ENCODE assay signal across 20 cellular contexts in genomic region chr14:71728386-71728785, GRCh38.
"Had no signal": no experiment of that assay in that cellular context is flagged by ENCODE, and none has a peak within 500 bp of the region (broad histone marks: within the 10 kb centered on the region; RNA-seq: fewer than 3 reads in every experiment).

No MANE protein-coding gene starts in this region.

- DNase-seq: activated CD4-positive, alpha-beta T cell treated with anti-CD3 and anti-CD28 coated beads, Interleukin-2, amount 50 U/mL, for 4 hours; activated naive CD4-positive, alpha-beta T cell treated with Interleukin-2 at 50 U/mL for 16 hours; activated naive CD8-positive, alpha-beta T cell treated with anti-CD3 and anti-CD28 coated beads, Interleukin-2, amount 10 ng/mL, durations not matched to agents 7 days and 5 days; amygdala; body of pancreas; central memory CD4-positive, alpha-beta T cell; erythroblast; gastrocnemius medialis; head of caudate nucleus; left lung; midbrain; stimulated activated CD4-positive, alpha-beta T cell treated with anti-CD3 and anti-CD28 coated beads, Interleukin-15, amount 100 ng/mL, for 24 hours; stimulated activated CD4-positive, alpha-beta T cell treated with anti-CD3 and anti-CD28 coated beads, Interleukin-2, amount 100 ng/mL, for 48 hours; stimulated activated naive CD8-positive, alpha-beta T cell treated with anti-CD3 and anti-CD28 coated beads, Interleukin-15, amount 100 ng/mL, for 72 hours; trophoblast cell had no signal

- H3K9me3 Mint-ChIP-seq: activated naive CD8-positive, alpha-beta T cell treated with anti-CD3 and anti-CD28 coated beads, Interleukin-2, amount 10 ng/mL, durations not matched to agents 7 days and 5 days; activated T-helper 2 cell treated with anti-CD3 and anti-CD28 coated beads, Interferon-gamma antibody, Interleukin-2, Interleukin-4, amounts not matched to agents 10 μg/mL and 5 μg/mL and 100 μg/mL, durations not matched to agents 14 hours and 24 hours and 36 hours; neural crest cell; stimulated activated naive CD8-positive, alpha-beta T cell treated with anti-CD3 and anti-CD28 coated beads, Interleukin-15, amount 100 ng/mL, for 72 hours; T-helper 2 cell treated with Interferon-gamma antibody and Interleukin-4, amounts not matched to agents 5 μg/mL and 100 μg/mL, for 36 hours had no signal

- H3K27ac Mint-ChIP-seq: activated naive CD8-positive, alpha-beta T cell treated with anti-CD3 and anti-CD28 coated beads, Interleukin-2, amount 10 ng/mL, durations not matched to agents 7 days and 5 days; activated T-helper 2 cell treated with anti-CD3 and anti-CD28 coated beads, Interferon-gamma antibody, Interleukin-2, Interleukin-4, amounts not matched to agents 10 μg/mL and 5 μg/mL and 100 μg/mL, durations not matched to agents 14 hours and 24 hours and 36 hours; progenitor cell of endocrine pancreas; T-helper 2 cell treated with Interferon-gamma antibody and Interleukin-4, amounts not matched to agents 5 μg/mL and 100 μg/mL, for 36 hours had no signal

- ATAC-seq: body of pancreas; gastrocnemius medialis; left lung; stimulated activated naive CD8-positive, alpha-beta T cell treated with anti-CD3 and anti-CD28 coated beads, Interleukin-15, amount 100 ng/mL, for 72 hours had no signal

- FAIRE-seq: TTC549 had no signal

- H3K4me3 Mint-ChIP-seq: activated naive CD8-positive, alpha-beta T cell treated with anti-CD3 and anti-CD28 coated beads, Interleukin-2, amount 10 ng/mL, durations not matched to agents 7 days and 5 days; neural crest cell; stimulated activated naive CD8-positive, alpha-beta T cell treated with anti-CD3 and anti-CD28 coated beads, Interleukin-15, amount 100 ng/mL, for 72 hours; T-helper 2 cell treated with Interferon-gamma antibody and Interleukin-4, amounts not matched to agents 5 μg/mL and 100 μg/mL, for 36 hours had no signal

- H3K27me3 Mint-ChIP-seq: activated naive CD8-positive, alpha-beta T cell treated with anti-CD3 and anti-CD28 coated beads, Interleukin-2, amount 10 ng/mL, durations not matched to agents 7 days and 5 days; progenitor cell of endocrine pancreas; stimulated activated naive CD8-positive, alpha-beta T cell treated with anti-CD3 and anti-CD28 coated beads, Interleukin-15, amount 100 ng/mL, for 72 hours had no signal

- H3K4me1 Mint-ChIP-seq: neural crest cell had no signal
